Comparison of ENCODE assay signal across 19 cellular contexts in genomic region chr10:12432402-12433189, GRCh38.
DNase-seq lines count a peak whose midpoint lies in the region; ATAC-seq, FAIRE-seq and TF ChIP-seq lines count a peak whose summit lies in the region.
"Had no signal": no experiment of that assay in that cellular context is flagged by ENCODE, and none has a peak within 500 bp of the region (broad histone marks: within the 10 kb centered on the region; RNA-seq: fewer than 3 reads in every experiment).

No MANE protein-coding gene starts in this region.

- no peak for TF ChIP-seq RAD21 in K562 (CRISPR knock-in tag; conservative IDR thresholded peaks at IDR 0.05 in 1 of 2, IDR thresholded peaks at IDR 0.05 in 1 of 2)

- CTCF ChIA-PET in K562 (lab: Yijun Ruan, JAX; ENCODE audit: low intra/inter-chr PET ratio): no interaction called here

- in situ Hi-C loops in K562 (cut with MboI): no loop called here

- ATAC-seq in K562 (no peak), GM18867 (IDR thresholded peaks at IDR 0.05; ENCODE audit: unreplicated experiment) (no peak)
- ATAC-seq in stimulated activated naive CD8-positive, alpha-beta T cell treated with anti-CD3 and anti-CD28 coated beads, Interleukin-15, amount 100 ng/mL, for 72 hours: no peak
- ATAC-seq: activated T-cell treated with anti-CD3 and anti-CD28 coated beads, Interleukin-2, amount 50 U/mL, for 72 hours had no signal

- H3K27ac Mint-ChIP-seq in stimulated activated naive CD8-positive, alpha-beta T cell treated with anti-CD3 and anti-CD28 coated beads, Interleukin-15, amount 100 ng/mL, for 72 hours: peak overlapping the region in 1 of 2 donors; percentile 61
- H3K27ac Mint-ChIP-seq in osteocyte (ENCODE audit: unreplicated experiment): no peak overlapping the region
- H3K27ac Mint-ChIP-seq: activated CD4-positive, alpha-beta memory T cell treated with anti-CD3 and anti-CD28 coated beads, Interleukin-2, amount 10 ng/mL, durations not matched to agents 7 days and 5 days; activated naive CD8-positive, alpha-beta T cell treated with anti-CD3 and anti-CD28 coated beads for 36 hours; activated T-cell treated with anti-CD3 and anti-CD28 coated beads, Interleukin-2, amount 50 U/mL, for 72 hours had no signal

- no peaks in the 10 kb centered on the region for H3K27me3 Mint-ChIP-seq in stimulated activated naive CD8-positive, alpha-beta T cell treated with anti-CD3 and anti-CD28 coated beads, Interleukin-15, amount 100 ng/mL, for 72 hours
- H3K27me3 Mint-ChIP-seq in osteocyte (ENCODE audit: unreplicated experiment): peaks cover 5% of the 10 kb centered on the region
- H3K27me3 Mint-ChIP-seq: activated CD4-positive, alpha-beta memory T cell treated with anti-CD3 and anti-CD28 coated beads, Interleukin-2, amount 10 ng/mL, durations not matched to agents 7 days and 5 days; activated naive CD8-positive, alpha-beta T cell treated with anti-CD3 and anti-CD28 coated beads for 36 hours; CD4-positive, CD25-positive, alpha-beta regulatory T cell had no signal

- TF ChIP-seq EP300 in K562 (IDR thresholded peaks at IDR 0.05; ENCODE audit: low read length): no peak

- H3K79me2 ChIP-seq in K562 (ENCODE audit: control insufficient read depth, insufficient read depth, low read length): no peaks in the 10 kb centered on the region

- no peaks in the 10 kb centered on the region for H3K9me3 ChIP-seq in K562 (replicated peaks; ENCODE audit: control insufficient read depth, insufficient read depth, low read depth, low read length)

- H3K9ac ChIP-seq in K562 (ENCODE audit: insufficient read depth in 1 of 2, low read depth in 2 of 2, low read length in 2 of 2): no peak overlapping the region
- H3K9ac ChIP-seq: KMS-11 had no signal

- no peaks in the 10 kb centered on the region for H3K36me3 Mint-ChIP-seq in osteocyte (ENCODE audit: unreplicated experiment)

- POLR2A ChIA-PET in K562 (lab: Yijun Ruan, JAX): interaction anchor here (0.6 kb wide), 1 partner anchor 27 kb away, joined by 4 read pairs; no protein-coding TSS in a partner anchor

- H3K9me1 ChIP-seq in K562 (ENCODE audit: control insufficient read depth, insufficient read depth, low read length): no peaks in the 10 kb centered on the region

- no peak overlapping the region for H3K27ac ChIP-seq in K562 (ENCODE audit: extremely low read depth, low read depth, low read length)
- H3K27ac ChIP-seq: cardiac muscle cell, HL-60, KMS-11 had no signal

- H3K4me1 ChIP-seq in K562 (replicated peaks in 1 of 2; ENCODE audit: control insufficient read depth in 2 of 2, insufficient read depth in 2 of 2, low read length in 2 of 2): no peaks in the 10 kb centered on the region

- TF ChIP-seq CTCF in K562 (IDR thresholded peaks at IDR 0.05 in 2 of 3, conservative IDR thresholded peaks at IDR 0.05 in 1 of 3; ENCODE audit: insufficient read depth in 2 of 3, low read depth in 1 of 3, low read length in 3 of 3) (no peak), osteocyte (IDR thresholded peaks at IDR 0.05) (no peak)

- no peak overlapping the region for H3K4me3 Mint-ChIP-seq in stimulated activated naive CD8-positive, alpha-beta T cell treated with anti-CD3 and anti-CD28 coated beads, Interleukin-15, amount 100 ng/mL, for 72 hours
- H3K4me3 Mint-ChIP-seq in osteocyte (ENCODE audit: unreplicated experiment): no peak overlapping the region
- H3K4me3 Mint-ChIP-seq: activated CD4-positive, alpha-beta memory T cell treated with anti-CD3 and anti-CD28 coated beads, Interleukin-2, amount 10 ng/mL, durations not matched to agents 7 days and 5 days; activated naive CD8-positive, alpha-beta T cell treated with anti-CD3 and anti-CD28 coated beads for 36 hours; activated T-cell treated with anti-CD3 and anti-CD28 coated beads, Interleukin-2, amount 50 U/mL, for 72 hours; CD4-positive, CD25-positive, alpha-beta regulatory T cell; neural crest cell had no signal

- no peak overlapping the region for H2AFZ ChIP-seq in K562 (ENCODE audit: low read depth, low read length)

- intact Hi-C loops in K562 (cut with micrococcal nuclease): no loop called here

- TF ChIP-seq POLR2A in K562 (conservative IDR thresholded peaks at IDR 0.05): no peak

- H3K36me3 ChIP-seq in K562 (ENCODE audit: control insufficient read depth, insufficient read depth, low read length): no peaks in the 10 kb centered on the region
- H3K36me3 ChIP-seq: cardiac muscle cell had no signal

- no peak for FAIRE-seq in K562 (lab: Jason Lieb, UNC)
- peak; percentile 58 for FAIRE-seq in urothelium cell line (lab: Jason Lieb, UNC)
- FAIRE-seq: TTC549 had no signal

- H4K20me1 ChIP-seq in K562 (replicated peaks; ENCODE audit: control insufficient read depth, insufficient read depth, low read length): 0 out of 2 replicates have a peak, but pooled peaks cover 4% of the 10 kb centered on the region

- WGBS in K562 (ENCODE audit: insufficient coverage, low coverage, missing lambda C conversion rate): 2% methylated on average over 13 of the region's 13 CpGs

- BruUV-seq in K562 (replicated peaks; lab: Mats Ljungman, UMichigan): no TSS peak

- no peak overlapping the region for H3K4me2 ChIP-seq in K562 (ENCODE audit: insufficient read depth, low read length)
- H3K4me2 ChIP-seq: KMS-11 had no signal

- peak; percentile 11 for DNase-seq in activated CD4-positive, CD25-positive, alpha-beta regulatory T cell treated with anti-CD3 and anti-CD28 coated beads, Interleukin-2, amount 50 U/mL, for 72 hours
- DNase-seq in activated CD4-positive, CD25-positive, alpha-beta regulatory T cell (lab: John Stamatoyannopoulos, UW): no peak
- peak; percentile 48 for DNase-seq in NCI-H345 treated with DMSO at 0.1 percent for 48 hours (lab: John Stamatoyannopoulos, UW; ENCODE audit: unreplicated experiment)
- no peak for DNase-seq in K562 (ENCODE audit: extremely low read depth in 1 of 4, low spot score in 3 of 4)
- no peak for DNase-seq in urothelium cell line (ENCODE audit: low spot score)
- DNase-seq in stimulated activated naive CD8-positive, alpha-beta T cell treated with anti-CD3 and anti-CD28 coated beads, Interleukin-15, amount 100 ng/mL, for 72 hours: no peak
- DNase-seq in osteocyte (ENCODE audit: extremely low spot score, unreplicated experiment): no peak
- DNase-seq: activated CD4-positive, alpha-beta memory T cell treated with anti-CD3 and anti-CD28 coated beads, Interleukin-2, amount 10 ng/mL, durations not matched to agents 7 days and 5 days; activated naive CD8-positive, alpha-beta T cell treated with anti-CD3 and anti-CD28 coated beads for 36 hours; activated T-cell treated with anti-CD3 and anti-CD28 coated beads, Interleukin-2, amount 50 U/mL, for 72 hours; CD4-positive, CD25-positive, alpha-beta regulatory T cell; NCI-H1694; retina had no signal

- no peaks in the 10 kb centered on the region for H3K9me3 Mint-ChIP-seq in stimulated activated naive CD8-positive, alpha-beta T cell treated with anti-CD3 and anti-CD28 coated beads, Interleukin-15, amount 100 ng/mL, for 72 hours
- no peaks in the 10 kb centered on the region for H3K9me3 Mint-ChIP-seq in osteocyte (ENCODE audit: unreplicated experiment)
- H3K9me3 Mint-ChIP-seq: activated CD4-positive, alpha-beta memory T cell treated with anti-CD3 and anti-CD28 coated beads, Interleukin-2, amount 10 ng/mL, durations not matched to agents 7 days and 5 days; activated naive CD8-positive, alpha-beta T cell treated with anti-CD3 and anti-CD28 coated beads for 36 hours; CD4-positive, CD25-positive, alpha-beta regulatory T cell; neural crest cell had no signal

- peaks cover 8% of the 10 kb centered on the region for H3K4me1 Mint-ChIP-seq in stimulated activated naive CD8-positive, alpha-beta T cell treated with anti-CD3 and anti-CD28 coated beads, Interleukin-15, amount 100 ng/mL, for 72 hours
- H3K4me1 Mint-ChIP-seq in osteocyte (ENCODE audit: unreplicated experiment): no peaks in the 10 kb centered on the region
- H3K4me1 Mint-ChIP-seq: activated CD4-positive, alpha-beta memory T cell treated with anti-CD3 and anti-CD28 coated beads, Interleukin-2, amount 10 ng/mL, durations not matched to agents 7 days and 5 days; neural crest cell had no signal

- no peak overlapping the region for H3K4me3 ChIP-seq in K562
- H3K4me3 ChIP-seq: cardiac muscle cell had no signal

- peaks cover 17 to 66% of the 10 kb centered on the region in 2 experiments; a peak in 4 of 5 replicates for H3K27me3 ChIP-seq in K562 (ENCODE audit: control insufficient read depth in 2 of 2, insufficient read depth in 2 of 2, low read length in 2 of 2)
- H3K27me3 ChIP-seq: cardiac muscle cell had no signal

TF ChIP-seq in K562, 482 proteins besides CTCF, POLR2A, EP300 and RAD21:
- no peak for TF ChIP-seq PML (IDR thresholded peaks at IDR 0.05; ENCODE audit: low read length)
- TF ChIP-seq ZNF24 (IDR thresholded peaks at IDR 0.05): peak; percentile 94
- TF ChIP-seq CEBPB (tag; IDR thresholded peaks at IDR 0.05): no peak

Comparison
In these comparisons a context has a peak if more than half of its experiments do, and no peak if none do; other contexts are left out.
1. DNase-seq: peak in activated CD4-positive, CD25-positive, alpha-beta regulatory T cell treated with anti-CD3 and anti-CD28 coated beads, Interleukin-2, amount 50 U/mL, for 72 hours (single experiment) and NCI-H345 treated with DMSO at 0.1 percent for 48 hours (single experiment); none in activated CD4-positive, CD25-positive, alpha-beta regulatory T cell (0 of 4), K562 (0 of 4), urothelium cell line (single experiment), stimulated activated naive CD8-positive, alpha-beta T cell treated with anti-CD3 and anti-CD28 coated beads, Interleukin-15, amount 100 ng/mL, for 72 hours (0 of 2) and osteocyte (single experiment).